32 cellular contexts compared by ENCODE assay signal in the genomic region with DNA sequence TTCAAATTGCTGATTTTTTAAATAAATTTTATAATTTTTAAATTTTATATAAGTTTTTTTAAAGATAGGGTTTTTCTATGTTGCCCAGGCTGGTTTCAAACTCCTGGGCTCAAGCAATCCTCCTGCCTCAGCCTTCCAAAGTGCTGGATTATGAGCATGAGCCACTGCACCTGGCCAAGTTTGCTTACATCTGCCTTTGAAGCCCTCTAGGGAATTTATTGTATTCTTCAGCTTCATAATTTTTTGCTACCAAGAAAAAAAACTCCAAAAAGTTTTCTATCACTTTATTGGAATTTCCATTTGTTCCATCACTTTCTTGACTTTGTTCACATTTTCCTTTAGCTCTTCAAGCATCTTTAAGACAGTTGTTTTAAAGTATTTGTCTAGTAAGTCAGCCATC. TPM values are rescaled to one million over a fixed set of nuclear protein-coding genes. Genes with fewer than 3 reads are reported as not detected.
"Had no signal": no experiment of that assay in that cellular context is flagged by ENCODE, and none has a peak within 500 bp of the region (broad histone marks: within the 10 kb centered on the region; RNA-seq: fewer than 3 reads in every experiment).

No MANE protein-coding gene starts in this region.

- H3K36me3 Mint-ChIP-seq: memory B cell; naive thymus-derived CD8-positive, alpha-beta T cell had no signal

- ATAC-seq: mucosa of descending colon; naive thymus-derived CD8-positive, alpha-beta T cell; pancreas; right cardiac atrium; sciatic nerve; stimulated activated naive B cell treated with anti-CD40 and anti-IgM and Interleukin-4, amounts not matched to agents 10 μg/mL and 1 μg/mL and 100 μg/mL, for 72 hours; stimulated activated naive CD8-positive, alpha-beta T cell treated with anti-CD3 and anti-CD28 coated beads, Interleukin-15, Interleukin-2, amounts not matched to agents 100 U/mL and 50 U/mL, for 24 hours had no signal

- H3K27ac Mint-ChIP-seq: memory B cell; stimulated activated naive B cell treated with anti-CD40 and anti-IgM and Interleukin-4, amounts not matched to agents 10 μg/mL and 1 μg/mL and 100 μg/mL, for 72 hours had no signal

- H3K9me3 ChIP-seq: mucosa of descending colon, pancreas, prostate gland, stomach, testis, thyroid gland, transverse colon, upper lobe of left lung, vagina had no signal

- DNase-seq: islet precursor cell; left ventricle myocardium inferior; midbrain; mucosa of descending colon; naive thymus-derived CD8-positive, alpha-beta T cell; nucleus accumbens; pancreas; posterior cingulate gyrus; retina; right cardiac atrium; stimulated activated CD4-positive, alpha-beta T cell treated with anti-CD3 and anti-CD28 coated beads, Interleukin-12 subunit alpha, Interleukin-12 subunit beta, amount 100 ng/mL, for 4 hours; stimulated activated CD4-positive, alpha-beta T cell treated with anti-CD3 and anti-CD28 coated beads, Interleukin-15, amount 100 ng/mL, for 24 hours; stimulated activated CD4-positive, alpha-beta T cell treated with anti-CD3 and anti-CD28 coated beads, Interleukin-2, amount 100 ng/mL, for 24 hours; stimulated activated CD4-positive, alpha-beta T cell treated with anti-CD3 and anti-CD28 coated beads, Interleukin-4, amount 100 ng/mL, for 1 hour; stimulated activated naive B cell treated with anti-CD40 and anti-IgM and Interleukin-4, amounts not matched to agents 10 μg/mL and 1 μg/mL and 100 μg/mL, for 72 hours; stimulated activated naive CD8-positive, alpha-beta T cell treated with anti-CD3 and anti-CD28 coated beads, Interleukin-15, Interleukin-2, amounts not matched to agents 100 U/mL and 50 U/mL, for 24 hours; stomach; testis; thyroid gland; transverse colon; upper lobe of left lung had no signal

- H3K27ac ChIP-seq: pancreas, prostate gland, skin epidermis, stomach, testis, thyroid gland, transverse colon, upper lobe of left lung, vagina had no signal

- H3K4me3 ChIP-seq: left ventricle myocardium inferior, mucosa of descending colon, pancreas, prostate gland, skin epidermis, stomach, testis, thyroid gland, transverse colon, upper lobe of left lung, vagina had no signal

- H3K27me3 ChIP-seq: pancreas, stomach, testis, thyroid gland, transverse colon, upper lobe of left lung, vagina had no signal

- H3K36me3 ChIP-seq: left ventricle myocardium inferior, pancreas, prostate gland, stomach, thyroid gland, transverse colon, upper lobe of left lung, vagina had no signal

- H3K4me3 Mint-ChIP-seq: memory B cell; naive thymus-derived CD8-positive, alpha-beta T cell; stimulated activated naive B cell treated with anti-CD40 and anti-IgM and Interleukin-4, amounts not matched to agents 10 μg/mL and 1 μg/mL and 100 μg/mL, for 72 hours had no signal

- H3K27me3 Mint-ChIP-seq: memory B cell; naive thymus-derived CD8-positive, alpha-beta T cell; stimulated activated naive B cell treated with anti-CD40 and anti-IgM and Interleukin-4, amounts not matched to agents 10 μg/mL and 1 μg/mL and 100 μg/mL, for 72 hours had no signal

RNA-seq across cellular contexts. Expression of a gene that starts 14.0 kb away (rescaled TPM):
- total RNA-seq: lower leg skin; lung microvascular endothelial cell; mesenteric fat pad; myocyte; naive thymus-derived CD8-positive, alpha-beta T cell; neural crest cell; osteoblast; prostate gland; sciatic nerve; stomach; thyroid gland; transverse colon; upper lobe of left lung; vagina had no signal
